8 cellular contexts compared by ENCODE assay signal in the genomic region with DNA sequence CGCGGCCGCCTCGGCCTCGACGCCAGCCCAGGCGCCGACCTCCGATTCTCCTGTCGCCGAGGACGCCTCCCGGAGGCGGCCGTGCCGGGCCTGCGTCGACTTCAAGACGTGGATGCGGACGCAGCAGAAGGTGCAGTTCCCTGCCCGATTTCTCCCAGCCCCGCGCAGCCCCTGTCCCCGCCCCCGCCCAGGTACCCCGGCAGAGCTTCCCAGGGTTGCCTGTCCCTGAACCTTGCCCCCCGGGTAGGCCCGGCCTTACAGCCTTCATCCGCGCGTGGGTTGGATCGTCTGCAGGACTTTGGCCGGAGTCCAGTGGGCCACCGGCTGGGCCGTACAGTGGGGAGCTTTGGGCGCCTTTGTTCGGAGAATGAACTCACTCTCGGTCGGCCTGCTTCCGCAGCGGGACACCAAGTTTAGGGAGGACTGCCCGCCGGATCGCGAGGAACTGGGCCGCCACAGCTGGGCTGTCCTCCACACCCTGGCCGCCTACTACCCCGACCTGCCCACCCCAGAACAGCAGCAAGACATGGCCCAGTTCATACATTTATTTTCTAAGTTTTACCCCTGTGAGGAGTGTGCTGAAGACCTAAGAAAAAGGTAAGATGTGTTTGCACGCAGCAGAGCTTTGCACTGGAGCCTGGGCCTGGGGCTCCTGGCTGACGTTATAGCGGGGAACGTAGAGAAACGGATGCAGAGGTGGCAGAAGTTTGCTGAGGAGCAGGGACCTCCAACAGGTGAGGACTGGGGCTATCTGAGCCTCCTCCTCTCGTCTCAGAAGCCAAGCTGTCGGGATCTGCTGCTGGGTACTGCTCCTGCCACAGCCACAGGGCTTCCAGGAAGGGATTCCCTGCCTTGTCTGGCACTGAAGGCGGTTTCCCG. TPM values are rescaled to one million over a fixed set of nuclear protein-coding genes. Genes with fewer than 3 reads are reported as not detected.
DNase-seq lines count a peak whose midpoint lies in the region; TF ChIP-seq lines count a peak whose summit lies in the region.

No MANE protein-coding gene starts in this region.

- no peak for TF ChIP-seq CTCF in cardiac muscle cell (IDR thresholded peaks at IDR 0.05; ENCODE audit: low read depth, low read length)

- no peak for DNase-seq in cardiac muscle cell (ENCODE audit: low read depth in 1 of 2, low spot score in 1 of 2)
- DNase-seq in cardiac septum (ENCODE audit: low spot score) = no peak
- peak; percentile 35 for DNase-seq in M059J (ENCODE audit: low read depth)
- no peak for DNase-seq in ureter (ENCODE audit: low spot score)
- no peak for DNase-seq in stimulated activated CD4-positive, alpha-beta T cell treated with anti-CD3 and anti-CD28 coated beads, Interleukin-12 subunit alpha, Interleukin-12 subunit beta, amount 100 ng/mL, for 4 hours
- DNase-seq in AG08395 (ENCODE audit: low spot score) = no peak

- peak overlapping the region; percentile 91 for H3K27ac ChIP-seq in cardiac muscle cell
- H3K27ac ChIP-seq in cingulate gyrus (ENCODE audit: low read depth, low read length) = peak overlapping the region; percentile 88

- H3K4me3 ChIP-seq in cardiac muscle cell = peak overlapping the region; percentile 80
- H3K4me3 ChIP-seq in mononuclear cell (ENCODE audit: low read length) = peak overlapping the region; percentile 56

- peaks cover 49% of the 10 kb centered on the region for H3K27me3 ChIP-seq in cardiac muscle cell
- H3K27me3 ChIP-seq in mononuclear cell (ENCODE audit: insufficient read depth, low read length) = peaks cover 47% of the 10 kb centered on the region

- no peaks in the 10 kb centered on the region for H3K9me3 ChIP-seq in cardiac muscle cell (ENCODE audit: low read depth)
- no peaks in the 10 kb centered on the region for H3K9me3 ChIP-seq in mononuclear cell (ENCODE audit: low read depth, low read length)

- H3K36me3 ChIP-seq in cardiac muscle cell = no peaks in the 10 kb centered on the region

- intact Hi-C loops in cardiac septum (cut with DNase I) = no loop called here

- H3K4me1 ChIP-seq in cardiac muscle cell (ENCODE audit: low read depth) (peaks cover 4% of the 10 kb centered on the region), mononuclear cell (ENCODE audit: insufficient read depth, low read length) (peaks cover 24% of the 10 kb centered on the region)

RNA-seq across cellular contexts. Expression of gene GFER, which starts 0.6 kb away (rescaled TPM):
- 52.8 and 53.5 TPM in 2 replicates for total RNA-seq in cardiac muscle cell
- polyA plus RNA-seq in cardiac muscle cell = 43.8 and 46.9 TPM in 2 replicates
- total RNA-seq in cardiac septum = 25.5 TPM
- 11.7 and 21.0 TPM in 2 replicates for total RNA-seq in M059J (2014; rRNA removed; shearing (Covaris generic))
- total RNA-seq in mononuclear cell = 9.0 TPM
- total RNA-seq in ureter = 16.5 TPM

RNA-seq across cellular contexts. Expression of gene NOXO1, which starts 3.3 kb away (rescaled TPM):
- total RNA-seq in cardiac muscle cell (0.25 and 1.3 TPM in 2 replicates), cardiac septum (not detected), mononuclear cell (not detected), ureter (0.65 TPM)
- polyA plus RNA-seq in cardiac muscle cell = 0.80 and 1.2 TPM in 2 replicates
- total RNA-seq in M059J (2014; rRNA removed; shearing (Covaris generic)) = not detected in 2 replicates

RNA-seq across cellular contexts. Expression of gene SYNGR3, which starts 5.2 kb away (rescaled TPM):
- total RNA-seq in cardiac muscle cell = 27.2 and 28.5 TPM in 2 replicates
- 21.8 and 27.1 TPM in 2 replicates for polyA plus RNA-seq in cardiac muscle cell
- 1.8 TPM for total RNA-seq in cardiac septum
- 3.4 and 7.1 TPM in 2 replicates for total RNA-seq in M059J (2014; rRNA removed; shearing (Covaris generic))
- total RNA-seq in mononuclear cell = 2.9 TPM
- total RNA-seq in ureter = 0.86 TPM

RNA-seq across cellular contexts. Expression of gene TBL3, which starts 12.7 kb away (rescaled TPM):
- 72.4 and 94.7 TPM in 2 replicates for total RNA-seq in cardiac muscle cell
- polyA plus RNA-seq in cardiac muscle cell = 67.3 and 82.9 TPM in 2 replicates
- total RNA-seq in cardiac septum = 18.3 TPM
- 42.2 and 76.8 TPM in 2 replicates for total RNA-seq in M059J (2014; rRNA removed; shearing (Covaris generic))
- total RNA-seq in mononuclear cell = 6.4 TPM
- total RNA-seq in ureter = 37.0 TPM

RNA-seq across cellular contexts. Expression of gene RNF151, which starts 17.9 kb away (rescaled TPM):
- 0.21 TPM in 1 of 2 replicates, not detected in the other for total RNA-seq in cardiac muscle cell
- polyA plus RNA-seq in cardiac muscle cell = 0.38 and 0.54 TPM in 2 replicates
- total RNA-seq in cardiac septum = not detected
- not detected in 2 replicates for total RNA-seq in M059J (2014; rRNA removed; shearing (Covaris generic))
- total RNA-seq in mononuclear cell = not detected
- total RNA-seq in ureter = not detected
